9 cellular contexts compared by ENCODE assay signal in genomic region chr1:23562138-23562819, GRCh38. TPM values are rescaled to one million over a fixed set of nuclear protein-coding genes. Genes with fewer than 3 reads are reported as not detected.
DNase-seq lines count a peak whose midpoint lies in the region; ATAC-seq and TF ChIP-seq lines count a peak whose summit lies in the region.
"Had no signal": no experiment of that assay in that cellular context is flagged by ENCODE, and none has a peak within 500 bp of the region (broad histone marks: within the 10 kb centered on the region; RNA-seq: fewer than 3 reads in every experiment).

No MANE protein-coding gene starts in this region.

- no peaks in the 10 kb centered on the region; the same call in 1 of the 2 replicates for H4K20me1 ChIP-seq in HCT116 (ENCODE audit: insufficient read depth)

- no peak overlapping the region for H2AFZ ChIP-seq in HCT116 (ENCODE audit: low read depth, low read length, poor library complexity, severe bottlenecking)

- RAD21 ChIA-PET in HCT116 (lab: Charles Lee; ENCODE audit: low non-redundant PET in 1 of 2, low total read pairs in 2 of 2, uncharacterized antibody in 2 of 2, unreplicated experiment in 2 of 2): interaction anchor here in 1 of 2 experiments (0.8 kb wide), 1 partner anchor 75 kb away, joined by 3 read pairs; no protein-coding TSS in a partner anchor

- peak in 13 of 14 donors; percentile 10 to 93 (median 81) for DNase-seq in C1 segment of cervical spinal cord (lab: John Stamatoyannopoulos, UW)
- DNase-seq in HCT116 (ENCODE audit: low read depth, low spot score): peak; percentile 90
- DNase-seq in NCI-H526 (lab: John Stamatoyannopoulos, UW): peak; percentile 96 to 99
- peak in 54 of 56 donors; percentile 27 to 95 (median 82) for DNase-seq in amygdala (lab: John Stamatoyannopoulos, UW)
- DNase-seq in cardiac septum (ENCODE audit: low spot score): peak; percentile 97
- DNase-seq in osteocyte (ENCODE audit: extremely low spot score, unreplicated experiment): peak; percentile 98
- no peak for DNase-seq in NK-92 (lab: John Stamatoyannopoulos, UW; ENCODE audit: unreplicated experiment)

- TF ChIP-seq POLR2A in HCT116 (IDR thresholded peaks at IDR 0.05; ENCODE audit: borderline replicate concordance, extremely low read depth, insufficient read depth, insufficient read length): no peak

- CTCF ChIA-PET in HCT116 (lab: Charles Lee): interaction anchor here (0.8 kb wide), 1 partner anchor 75 kb away, joined by 8 read pairs; no protein-coding TSS in a partner anchor

- H3K4me1 Mint-ChIP-seq in osteocyte (ENCODE audit: unreplicated experiment): peaks cover 74% of the 10 kb centered on the region

- peaks cover 4% of the 10 kb centered on the region for H3K36me3 Mint-ChIP-seq in osteocyte (ENCODE audit: unreplicated experiment)

- peak; percentile 73 for ATAC-seq in HCT116
- no peak for ATAC-seq in HG02970 (IDR thresholded peaks at IDR 0.05; ENCODE audit: low FRiP score, unreplicated experiment)

- TF ChIP-seq RAD21 in HCT116 (IDR thresholded peaks at IDR 0.05; ENCODE audit: low read depth): no peak

- peaks cover 0 to 2% of the 10 kb centered on the region in 2 experiments; a peak in 1 of 4 replicates for H3K36me3 ChIP-seq in HCT116 (ENCODE audit: control insufficient read depth in 1 of 2, insufficient read depth in 2 of 2, low read length in 2 of 2)

- peak overlapping the region; percentile 97 for H3K27ac Mint-ChIP-seq in osteocyte (ENCODE audit: unreplicated experiment)

- peak overlapping the region; percentile 87 for H3K27ac ChIP-seq in HCT116 (ENCODE audit: low read depth, low read length)
- H3K27ac ChIP-seq: KMS-11 had no signal

- POLR2A ChIA-PET in HCT116 (lab: Charles Lee): interaction anchor here (1.0 kb wide), 1 partner anchor 57 kb away, joined by 3 read pairs; no protein-coding TSS in a partner anchor

- H3K4me3 Mint-ChIP-seq in osteocyte (ENCODE audit: unreplicated experiment): peak overlapping the region; percentile 60

- BruUV-seq in HCT116 (replicated peaks; lab: Mats Ljungman, UMichigan): no TSS peak

- H3K4me2 ChIP-seq in HCT116 (ENCODE audit: low read length): peak overlapping the region; percentile 85
- H3K4me2 ChIP-seq: KMS-11 had no signal

- H3K9ac ChIP-seq in HCT116 (ENCODE audit: low read length): peak overlapping the region; percentile 94
- H3K9ac ChIP-seq: KMS-11 had no signal

- H3K4me1 ChIP-seq in HCT116 (ENCODE audit: control insufficient read depth in 1 of 2, insufficient read depth in 2 of 2, low read length in 2 of 2): peaks cover 53 to 84% of the 10 kb centered on the region in 2 experiments

- TF ChIP-seq CTCF in HCT116 (IDR thresholded peaks at IDR 0.05 in 2 of 3, conservative IDR thresholded peaks at IDR 0.05 in 1 of 3; ENCODE audit: borderline replicate concordance in 1 of 3, insufficient read depth in 1 of 3, low read depth in 2 of 3, low read length in 2 of 3) (no peak), osteocyte (IDR thresholded peaks at IDR 0.05) (no peak)

- intact Hi-C loops in HCT116 (cut with micrococcal nuclease) (no loop called here), cardiac septum (cut with DNase I) (loop anchor here (2.0 kb wide), 1 partner anchor 15 kb away; no protein-coding TSS in a partner anchor)

- H3K27me3 Mint-ChIP-seq in osteocyte (ENCODE audit: unreplicated experiment): no peaks in the 10 kb centered on the region

- H3K4me3 ChIP-seq in HCT116 (replicated peaks in 1 of 2; ENCODE audit: low read depth in 1 of 2, low read length in 2 of 2): peak overlapping the region; percentile 7 to 31; a peak in 2 of 4 replicates

- no peaks in the 10 kb centered on the region for H3K9me2 ChIP-seq in HCT116 (ENCODE audit: insufficient read depth)

- H3K27me3 ChIP-seq in HCT116 (ENCODE audit: insufficient read depth, low read length): no peaks in the 10 kb centered on the region

- H3K79me2 ChIP-seq in HCT116 (ENCODE audit: insufficient read depth, low read length): peaks cover 19% of the 10 kb centered on the region

- H3K9me3 ChIP-seq in HCT116 (ENCODE audit: control insufficient read depth in 1 of 2, insufficient read depth in 1 of 2, low read depth in 1 of 2, low read length in 2 of 2): no peaks in the 10 kb centered on the region

- H3K9me3 Mint-ChIP-seq in osteocyte (ENCODE audit: unreplicated experiment): no peaks in the 10 kb centered on the region

TF ChIP-seq in HCT116, 20 proteins besides CTCF, POLR2A, EP300 and RAD21:
- TF ChIP-seq TCF7L2 (IDR thresholded peaks at IDR 0.05; ENCODE audit: borderline replicate concordance, extremely low read depth, insufficient read depth, insufficient read length): peak; percentile 65
- no peak for TF ChIP-seq YY1 (IDR thresholded peaks at IDR 0.05; ENCODE audit: extremely low read depth, insufficient replicate concordance, low read depth, low read length)
- peak; percentile 55 for TF ChIP-seq POLR2AphosphoS5 (IDR thresholded peaks at IDR 0.05; ENCODE audit: low read depth, low read length)
- no peak for TF ChIP-seq FOSL1 (IDR thresholded peaks at IDR 0.05; ENCODE audit: low read depth)

RNA-seq across cellular contexts. Expression of gene ID3, which starts 3.0 kb away (rescaled TPM):
- total RNA-seq in HCT116 (2021; ENCODE audit: unreplicated experiment): 183 TPM
- 116 and 167 TPM in 2 replicates for polyA plus RNA-seq in HCT116 (2012)
- total RNA-seq in cardiac septum: 126 TPM
- 73.5 and 86.9 TPM in 2 replicates for total RNA-seq in osteocyte

RNA-seq across cellular contexts. Expression of gene E2F2, which starts 31.2 kb away (rescaled TPM):
- total RNA-seq in HCT116 (2021; ENCODE audit: unreplicated experiment) (16.3 TPM), cardiac septum (0.30 TPM), osteocyte (1.3 TPM in 2 replicates)
- polyA plus RNA-seq in HCT116 (2012): 4.0 and 5.3 TPM in 2 replicates
